In the genomic region with DNA sequence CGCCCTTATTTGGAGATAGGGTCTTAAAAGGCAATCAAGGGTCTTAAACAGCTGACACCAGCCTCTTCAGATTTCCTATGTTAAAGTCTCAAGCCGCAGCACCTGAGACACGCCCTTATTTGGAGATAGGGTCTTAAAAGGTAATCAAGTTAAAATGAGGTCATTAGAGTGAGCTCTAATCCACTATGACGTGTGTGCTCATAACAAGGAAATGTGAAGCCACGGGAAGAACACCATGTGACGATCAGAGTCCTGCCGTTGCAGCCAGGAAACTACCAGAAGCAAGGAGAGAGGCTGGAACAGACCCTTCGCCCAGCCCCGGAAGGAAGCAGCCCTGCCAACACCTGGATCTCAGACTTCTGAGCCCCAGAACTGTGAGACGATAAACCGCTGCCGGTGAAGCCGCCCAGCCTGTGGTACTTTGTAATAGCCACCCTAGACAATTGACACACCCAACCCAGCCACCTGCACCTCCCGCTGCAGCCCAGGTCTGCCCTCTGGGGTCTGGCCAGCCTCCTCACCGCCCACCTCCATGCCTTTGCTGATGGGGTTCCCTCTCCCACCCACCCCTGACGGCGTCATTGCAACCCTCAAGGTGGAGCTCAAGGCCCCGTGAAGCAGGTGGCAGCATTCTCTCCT, we compare ENCODE assay signal across 11 cellular contexts.
DNase-seq lines count a peak whose midpoint lies in the region; ATAC-seq and TF ChIP-seq lines count a peak whose summit lies in the region.
"Had no signal": no experiment of that assay in that cellular context is flagged by ENCODE, and none has a peak within 500 bp of the region (broad histone marks: within the 10 kb centered on the region; RNA-seq: fewer than 3 reads in every experiment).

No MANE protein-coding gene starts in this region.

- no peaks in the 10 kb centered on the region for H4K20me1 ChIP-seq in BLaER1
- no peaks in the 10 kb centered on the region for H4K20me1 ChIP-seq in GM23338 (replicated peaks; ENCODE audit: insufficient read depth)

- peak; percentile 73 for ATAC-seq in GM23338
- ATAC-seq in HG02981 (IDR thresholded peaks at IDR 0.05; ENCODE audit: unreplicated experiment), result no peak
- ATAC-seq: right lobe of liver had no signal

- no peaks in the 10 kb centered on the region for H3K27me3 Mint-ChIP-seq in GM23338 (ENCODE audit: insufficient read depth, low read depth, poor library complexity)
- peaks cover 3% of the 10 kb centered on the region for H3K27me3 Mint-ChIP-seq in endodermal cell (ENCODE audit: insufficient read depth)

- no peaks in the 10 kb centered on the region for H3K79me2 ChIP-seq in GM23338 (replicated peaks; ENCODE audit: insufficient read depth)

- peak overlapping the region; percentile 66 for H3K4me2 ChIP-seq in BLaER1
- H3K4me2 ChIP-seq in GM23338, result no peak overlapping the region

- H3K4me3 Mint-ChIP-seq in GM23338 (no peak overlapping the region), endodermal cell (no peak overlapping the region)

- H3K9me3 ChIP-seq in BLaER1 (no peaks in the 10 kb centered on the region), endodermal cell (ENCODE audit: control insufficient read depth, low read length) (no peaks in the 10 kb centered on the region), prostate gland (no peaks in the 10 kb centered on the region)
- H3K9me3 ChIP-seq: right lobe of liver had no signal

- H3K9me3 Mint-ChIP-seq in GM23338 (no peaks in the 10 kb centered on the region), endodermal cell (no peaks in the 10 kb centered on the region)

- WGBS in endodermal cell (ENCODE audit: insufficient coverage in 1 of 2, insufficient read length in 1 of 2), 2 experiments, result 79 to 82% methylated on average over 11 to 18 of the region's 18 CpGs
- 42% methylated on average over 18 of the region's 18 CpGs for WGBS in prostate gland

- H3K4me1 ChIP-seq in BLaER1 (peaks cover 37% of the 10 kb centered on the region), GM23338 (ENCODE audit: insufficient read depth) (no peaks in the 10 kb centered on the region; the same call in 1 of the 2 replicates), endodermal cell (ENCODE audit: control insufficient read depth, insufficient read depth, low read length) (no peaks in the 10 kb centered on the region), prostate gland (replicated peaks) (no peaks in the 10 kb centered on the region)

- H3K27me3 ChIP-seq in BLaER1 (peaks cover 5% of the 10 kb centered on the region; the same call in 1 of the 2 replicates), GM23338 (ENCODE audit: insufficient read depth) (no peaks in the 10 kb centered on the region), endodermal cell (ENCODE audit: control insufficient read depth, insufficient read depth, low read length, poor library complexity, severe bottlenecking) (no peaks in the 10 kb centered on the region), prostate gland (replicated peaks; ENCODE audit: insufficient read depth) (no peaks in the 10 kb centered on the region)
- H3K27me3 ChIP-seq: right lobe of liver had no signal

- H3K4me1 Mint-ChIP-seq in GM23338 (peaks cover 23% of the 10 kb centered on the region), endodermal cell (peaks cover 17% of the 10 kb centered on the region)

- H3K27ac ChIP-seq in BLaER1 (no peak overlapping the region), GM23338 (ENCODE audit: low read depth) (no peak overlapping the region), endodermal cell (ENCODE audit: low read depth, low read length) (no peak overlapping the region), prostate gland (no peak overlapping the region)
- H3K27ac ChIP-seq: right lobe of liver had no signal

- intact Hi-C loops in prostate gland (cut with DNase I), result no loop called here

- no peaks in the 10 kb centered on the region for H3K36me3 ChIP-seq in BLaER1
- no peaks in the 10 kb centered on the region for H3K36me3 ChIP-seq in GM23338 (ENCODE audit: insufficient read depth)
- H3K36me3 ChIP-seq in endodermal cell (ENCODE audit: control insufficient read depth, insufficient read depth, low read length), result no peaks in the 10 kb centered on the region
- no peaks in the 10 kb centered on the region for H3K36me3 ChIP-seq in prostate gland
- H3K36me3 ChIP-seq: right lobe of liver had no signal

- H3K36me3 Mint-ChIP-seq in GM23338 (ENCODE audit: low read depth) (no peaks in the 10 kb centered on the region), endodermal cell (ENCODE audit: low read depth) (no peaks in the 10 kb centered on the region)

- TF ChIP-seq CTCF in GM23338 (conservative IDR thresholded peaks at IDR 0.05; ENCODE audit: low read depth in 2 of 2), result peak in 1 of 2 experiments; percentile 61; a peak in 2 of 4 replicates
- no peak for TF ChIP-seq CTCF in endodermal cell (conservative IDR thresholded peaks at IDR 0.05)
- no peak for TF ChIP-seq CTCF in prostate gland (IDR thresholded peaks at IDR 0.05)

- no peak for TF ChIP-seq POLR2A in prostate gland (IDR thresholded peaks at IDR 0.05)

- DNase-seq in GM23338 (ENCODE audit: low spot score) (peak; percentile 62), T-helper 22 cell (ENCODE audit: low read depth) (peak; percentile 36), endodermal cell (peak; percentile 57), prostate gland (ENCODE audit: low spot score) (no peak)
- no peak for DNase-seq in stimulated activated CD8-positive, alpha-beta memory T cell treated with anti-CD3 and anti-CD28 coated beads, Interleukin-4, amount 100 ng/mL, for 48 hours
- DNase-seq in stimulated activated CD4-positive, alpha-beta T cell treated with anti-CD3 and anti-CD28 coated beads, Interleukin-4, amount 100 ng/mL, for 1 hour, result no peak
- DNase-seq: NCI-H446 had no signal

- H3K4me3 ChIP-seq in BLaER1 (no peak overlapping the region), GM23338 (no peak overlapping the region), endodermal cell (ENCODE audit: low read length) (no peak overlapping the region), prostate gland (no peak overlapping the region)
- H3K4me3 ChIP-seq: dorsolateral prefrontal cortex, right lobe of liver had no signal

- no peaks in the 10 kb centered on the region for H3K9me2 ChIP-seq in GM23338 (ENCODE audit: insufficient read depth)

- H3K9ac ChIP-seq in BLaER1 (no peak overlapping the region), endodermal cell (ENCODE audit: extremely low read depth, low read length, poor library complexity, severe bottlenecking) (no peak overlapping the region)

- no peaks in the 10 kb centered on the region for H3F3A ChIP-seq in GM23338 (replicated peaks; ENCODE audit: low read depth)

- H2AFZ ChIP-seq in GM23338, result peak overlapping the region; percentile 45; the same call in 1 of the 2 replicates

- H3K27ac Mint-ChIP-seq in GM23338 (no peak overlapping the region), endodermal cell (no peak overlapping the region)

TF ChIP-seq in GM23338, 12 proteins besides CTCF, POLR2A, EP300 and RAD21:
- TF ChIP-seq CREB1 (CRISPR knock-in tag; IDR thresholded peaks at IDR 0.05; ENCODE audit: low read depth), result peak; percentile 25; the same call in 1 of the 2 replicates
- TF ChIP-seq STAT1 (IDR thresholded peaks at IDR 0.05; ENCODE audit: unreplicated experiment), result no peak
- TF ChIP-seq EZH2 (IDR thresholded peaks at IDR 0.05; ENCODE audit: low read depth, unreplicated experiment), result no peak
- TF ChIP-seq, protein P1, sequence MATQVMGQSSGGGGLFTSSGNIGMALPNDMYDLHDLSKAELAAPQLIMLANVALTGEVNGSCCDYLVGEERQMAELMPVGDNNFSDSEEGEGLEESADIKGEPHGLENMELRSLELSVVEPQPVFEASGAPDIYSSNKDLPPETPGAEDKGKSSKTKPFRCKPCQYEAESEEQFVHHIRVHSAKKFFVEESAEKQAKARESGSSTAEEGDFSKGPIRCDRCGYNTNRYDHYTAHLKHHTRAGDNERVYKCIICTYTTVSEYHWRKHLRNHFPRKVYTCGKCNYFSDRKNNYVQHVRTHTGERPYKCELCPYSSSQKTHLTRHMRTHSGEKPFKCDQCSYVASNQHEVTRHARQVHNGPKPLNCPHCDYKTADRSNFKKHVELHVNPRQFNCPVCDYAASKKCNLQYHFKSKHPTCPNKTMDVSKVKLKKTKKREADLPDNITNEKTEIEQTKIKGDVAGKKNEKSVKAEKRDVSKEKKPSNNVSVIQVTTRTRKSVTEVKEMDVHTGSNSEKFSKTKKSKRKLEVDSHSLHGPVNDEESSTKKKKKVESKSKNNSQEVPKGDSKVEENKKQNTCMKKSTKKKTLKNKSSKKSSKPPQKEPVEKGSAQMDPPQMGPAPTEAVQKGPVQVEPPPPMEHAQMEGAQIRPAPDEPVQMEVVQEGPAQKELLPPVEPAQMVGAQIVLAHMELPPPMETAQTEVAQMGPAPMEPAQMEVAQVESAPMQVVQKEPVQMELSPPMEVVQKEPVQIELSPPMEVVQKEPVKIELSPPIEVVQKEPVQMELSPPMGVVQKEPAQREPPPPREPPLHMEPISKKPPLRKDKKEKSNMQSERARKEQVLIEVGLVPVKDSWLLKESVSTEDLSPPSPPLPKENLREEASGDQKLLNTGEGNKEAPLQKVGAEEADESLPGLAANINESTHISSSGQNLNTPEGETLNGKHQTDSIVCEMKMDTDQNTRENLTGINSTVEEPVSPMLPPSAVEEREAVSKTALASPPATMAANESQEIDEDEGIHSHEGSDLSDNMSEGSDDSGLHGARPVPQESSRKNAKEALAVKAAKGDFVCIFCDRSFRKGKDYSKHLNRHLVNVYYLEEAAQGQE (IDR thresholded peaks at IDR 0.05; ENCODE audit: unreplicated experiment), result no peak
- TF ChIP-seq ZNF114 (CRISPR knock-in tag; IDR thresholded peaks at IDR 0.05), result no peak
- TF ChIP-seq EZH2phosphoT487 (IDR thresholded peaks at IDR 0.05; ENCODE audit: unreplicated experiment), result no peak

Comparison
In these comparisons a context has a peak if more than half of its experiments do, and no peak if none do; other contexts are left out.
1. DNase-seq: peak in GM23338 (single experiment), T-helper 22 cell (single experiment) and endodermal cell (single experiment); none in prostate gland (single experiment), stimulated activated CD8-positive, alpha-beta memory T cell treated with anti-CD3 and anti-CD28 coated beads, Interleukin-4, amount 100 ng/mL, for 48 hours (single experiment) and stimulated activated CD4-positive, alpha-beta T cell treated with anti-CD3 and anti-CD28 coated beads, Interleukin-4, amount 100 ng/mL, for 1 hour (single experiment).